Comparison of ENCODE assay signal across 10 cellular contexts in the genomic region with DNA sequence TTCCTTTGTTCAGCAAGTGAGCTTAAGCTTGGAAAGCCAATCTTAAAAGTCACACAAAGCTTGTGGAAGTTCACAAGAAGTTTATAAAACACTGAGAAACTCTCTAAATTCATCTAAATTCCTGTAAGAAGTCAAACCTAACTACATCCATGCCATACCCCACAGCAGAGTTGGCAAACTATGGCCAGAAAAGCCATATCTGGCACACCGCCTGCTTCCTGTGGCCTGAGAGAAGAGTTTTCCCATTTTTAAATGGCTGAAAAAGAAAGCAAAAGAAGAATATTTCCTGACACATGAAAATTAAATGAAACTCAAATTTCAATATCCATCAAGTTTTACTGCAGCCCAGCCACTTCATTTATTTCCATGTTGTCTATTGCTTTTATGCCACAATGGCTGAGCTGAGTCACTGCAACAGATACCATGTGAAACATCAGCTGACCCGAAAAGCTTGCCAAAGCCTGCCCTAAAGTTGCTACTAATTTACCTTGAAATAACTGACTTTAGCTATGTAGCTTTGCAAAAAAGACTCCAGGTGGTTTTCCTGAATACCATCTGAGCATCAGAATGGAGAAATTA.
DNase-seq lines count a peak whose midpoint lies in the region; ATAC-seq and TF ChIP-seq lines count a peak whose summit lies in the region.
"Had no signal": no experiment of that assay in that cellular context is flagged by ENCODE, and none has a peak within 500 bp of the region (broad histone marks: within the 10 kb centered on the region; RNA-seq: fewer than 3 reads in every experiment).

No MANE protein-coding gene starts in this region.

- no peak for ATAC-seq in GM21786 (IDR thresholded peaks at IDR 0.05; ENCODE audit: unreplicated experiment)
- no peak for ATAC-seq in HG03457 (IDR thresholded peaks at IDR 0.05; ENCODE audit: unreplicated experiment)

- H3K36me3 Mint-ChIP-seq in brain (peaks cover 52% of the 10 kb centered on the region), osteocyte (ENCODE audit: unreplicated experiment) (peaks cover 13% of the 10 kb centered on the region)

- H3K27me3 Mint-ChIP-seq in brain (no peaks in the 10 kb centered on the region), osteocyte (ENCODE audit: unreplicated experiment) (no peaks in the 10 kb centered on the region)

- peak overlapping the region in 4 of 5 experiments; percentile 46 to 88 (median 68) for H3K27ac Mint-ChIP-seq in brain
- H3K27ac Mint-ChIP-seq in osteocyte (ENCODE audit: unreplicated experiment): peak overlapping the region; percentile 70

- no peaks in the 10 kb centered on the region for H3K9me3 Mint-ChIP-seq in brain
- H3K9me3 Mint-ChIP-seq in osteocyte (ENCODE audit: unreplicated experiment): no peaks in the 10 kb centered on the region

- H3K4me3 Mint-ChIP-seq in brain (no peak overlapping the region), osteocyte (ENCODE audit: unreplicated experiment) (no peak overlapping the region)

- DNase-seq in GM03348 (ENCODE audit: low spot score) (peak; percentile 8), NCI-H2196 (lab: John Stamatoyannopoulos, UW; ENCODE audit: unreplicated experiment) (peak; percentile 75), osteocyte (ENCODE audit: extremely low spot score, unreplicated experiment) (no peak), HuH-7.5 (ENCODE audit: low spot score) (no peak), ecto neural progenitor cell (ENCODE audit: low spot score) (no peak)
- DNase-seq: kidney; stimulated activated CD8-positive, alpha-beta memory T cell treated with anti-CD3 and anti-CD28 coated beads, Interleukin-4, amount 100 ng/mL, for 48 hours had no signal

- TF ChIP-seq CTCF in brain (conservative IDR thresholded peaks at IDR 0.05) (no peak), osteocyte (IDR thresholded peaks at IDR 0.05) (no peak)

- H3K4me1 Mint-ChIP-seq in brain (peaks cover 56% of the 10 kb centered on the region), osteocyte (ENCODE audit: unreplicated experiment) (peaks cover 6% of the 10 kb centered on the region)

Comparison
In these comparisons a context has a peak if more than half of its experiments do, and no peak if none do; other contexts are left out.
1. DNase-seq: peak in GM03348 (single experiment) and NCI-H2196 (single experiment); none in osteocyte (single experiment), HuH-7.5 (single experiment) and ecto neural progenitor cell (single experiment).